21 cellular contexts compared by ENCODE assay signal in the genomic region with DNA sequence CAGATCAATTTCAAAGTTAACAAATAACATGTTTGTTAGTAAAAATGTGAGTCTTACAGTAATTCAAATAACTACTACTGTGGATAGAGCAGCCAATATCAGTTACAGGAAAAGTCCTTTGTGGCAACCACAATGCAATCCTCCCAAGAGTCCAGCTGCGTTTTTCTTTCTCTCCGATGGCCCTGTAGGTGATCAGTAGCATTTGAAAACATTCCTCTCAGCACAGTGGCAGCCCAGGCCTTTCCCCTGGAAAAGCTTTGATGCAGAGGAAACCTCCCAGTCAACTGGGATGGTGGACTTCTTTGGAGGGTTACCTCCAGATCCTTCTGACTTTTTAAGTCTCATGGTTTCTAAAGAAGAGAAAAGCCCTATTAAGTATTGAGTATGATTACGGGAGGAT. TPM values are rescaled to one million over a fixed set of nuclear protein-coding genes. Genes with fewer than 3 reads are reported as not detected.
"Had no signal": no experiment of that assay in that cellular context is flagged by ENCODE, and none has a peak within 500 bp of the region (broad histone marks: within the 10 kb centered on the region; RNA-seq: fewer than 3 reads in every experiment).

No MANE protein-coding gene starts in this region.

- DNase-seq: activated CD4-positive, alpha-beta T cell treated with anti-CD3 and anti-CD28 coated beads for 48 hours; activated CD4-positive, alpha-beta T cell treated with anti-CD3 and anti-CD28 coated beads, Interleukin-2, amount 50 U/mL, for 48 hours; activated CD4-positive, CD25-positive, alpha-beta regulatory T cell treated with anti-CD3 and anti-CD28 coated beads, Interleukin-2, amount 50 U/mL, for 72 hours; activated CD8-positive, alpha-beta memory T cell treated with anti-CD3 and anti-CD28 coated beads for 24 hours; activated gamma-delta T cell; activated naive CD4-positive, alpha-beta T cell treated with anti-CD3 and anti-CD28 coated beads for 36 hours; activated T-cell treated with anti-CD3 and anti-CD28 coated beads for 4 hours; activated T-cell treated with anti-CD3 and anti-CD28 coated beads, Interleukin-2, amount 50 U/mL, for 48 hours; amygdala; brain microvascular endothelial cell; MM.1S; NCI-H1105; NCI-H1436; NCI-H187 treated with DMSO at 0.1 percent for 48 hours; NCI-H524; PC-9; SHP77 treated with DMSO at 0.1 percent for 48 hours had no signal

- H3K27me3 ChIP-seq: cardiac muscle cell had no signal

- H3K9me3 Mint-ChIP-seq: activated naive CD4-positive, alpha-beta T cell treated with anti-CD3 and anti-CD28 coated beads for 36 hours; activated T-helper 17 cell treated with anti-CD3 and anti-CD28 coated beads, Interleukin-2, amount 50 U/mL, for 72 hours; T-helper 1 cell treated with Interleukin-12 subunit alpha and Interleukin-12 subunit beta and Interleukin-4 antibody, amounts not matched to agents 30 μg/mL and 1 μg/mL, for 36 hours had no signal

- H3K36me3 ChIP-seq: brain microvascular endothelial cell, cardiac muscle cell had no signal

- H3K27ac Mint-ChIP-seq: activated naive CD4-positive, alpha-beta T cell treated with anti-CD3 and anti-CD28 coated beads for 36 hours; activated naive CD8-positive, alpha-beta T cell; activated T-helper 17 cell treated with anti-CD3 and anti-CD28 coated beads, Interleukin-2, amount 50 U/mL, for 72 hours; T-helper 1 cell treated with Interleukin-12 subunit alpha and Interleukin-12 subunit beta and Interleukin-4 antibody, amounts not matched to agents 30 μg/mL and 1 μg/mL, for 36 hours had no signal

- H3K36me3 Mint-ChIP-seq: activated naive CD8-positive, alpha-beta T cell had no signal

- H3K4me3 Mint-ChIP-seq: activated naive CD4-positive, alpha-beta T cell treated with anti-CD3 and anti-CD28 coated beads for 36 hours; activated naive CD8-positive, alpha-beta T cell; activated T-helper 17 cell treated with anti-CD3 and anti-CD28 coated beads, Interleukin-2, amount 50 U/mL, for 72 hours; T-helper 1 cell treated with Interleukin-12 subunit alpha and Interleukin-12 subunit beta and Interleukin-4 antibody, amounts not matched to agents 30 μg/mL and 1 μg/mL, for 36 hours had no signal

- H3K4me3 ChIP-seq: cardiac muscle cell, PC-9 had no signal

- ATAC-seq: activated T-helper 17 cell treated with anti-CD3 and anti-CD28 coated beads, Interleukin-2, amount 50 U/mL, for 72 hours had no signal

- H2AFZ ChIP-seq: PC-9 had no signal

- H3K4me2 ChIP-seq: PC-9 had no signal

- H3K27ac ChIP-seq: brain microvascular endothelial cell, cardiac muscle cell, PC-9 had no signal

- H3K4me1 Mint-ChIP-seq: activated T-helper 17 cell treated with anti-CD3 and anti-CD28 coated beads, Interleukin-2, amount 50 U/mL, for 72 hours had no signal

RNA-seq across cellular contexts. Expression of a gene that starts 56.1 kb away (rescaled TPM):
- total RNA-seq: activated naive CD4-positive, alpha-beta T cell treated with anti-CD3 and anti-CD28 coated beads for 36 hours; cardiac muscle cell had no signal
